ENCODE assay signal across 21 cellular contexts in genomic region chr12:71195338-71195896, GRCh38. TPM values are rescaled to one million over a fixed set of nuclear protein-coding genes. Genes with fewer than 3 reads are reported as not detected.
DNase-seq lines count a peak whose midpoint lies in the region; ATAC-seq, FAIRE-seq and TF ChIP-seq lines count a peak whose summit lies in the region.
"Had no signal": no experiment of that assay in that cellular context is flagged by ENCODE, and none has a peak within 500 bp of the region (broad histone marks: within the 10 kb centered on the region; RNA-seq: fewer than 3 reads in every experiment).

No MANE protein-coding gene starts in this region.

- no peak overlapping the region for H3K4me3 ChIP-seq in small intestine (ENCODE audit: low read depth in 1 of 2, low read length in 2 of 2)
- H3K4me3 ChIP-seq: GM23248, left ventricle myocardium inferior, skin epidermis, thyroid gland had no signal

- H3K9me3 ChIP-seq in small intestine (ENCODE audit: control insufficient read depth, low read depth) = no peaks in the 10 kb centered on the region
- H3K9me3 ChIP-seq: left ventricle myocardium inferior, thyroid gland had no signal

- DNase-seq in NCI-H2029 treated with DMSO at 0.1 percent for 48 hours (lab: John Stamatoyannopoulos, UW) (peak; percentile 38), small intestine (peak; percentile 25), D721Med (ENCODE audit: insufficient read length, low spot score) (no peak)
- DNase-seq: activated B cell treated with CpG ODN at 0.5 μM for 24 hours; activated CD4-positive, alpha-beta T cell treated with anti-CD3 and anti-CD28 coated beads, Interleukin-2, amount 50 U/mL, for 48 hours; activated naive CD4-positive, alpha-beta T cell; amniotic stem cell; glutamatergic neuron; GM23248; KBM-7; left ventricle myocardium inferior; NCI-H2171 treated with DMSO at 0.1 percent for 48 hours; stimulated activated naive CD4-positive, alpha-beta T cell treated with Interleukin-2 at 50 U/mL for 16 hours; thyroid gland had no signal

- H3K27ac ChIP-seq in VCaP (peak overlapping the region; percentile 63), small intestine (ENCODE audit: low read depth in 1 of 2, low read length in 1 of 2) (no peak overlapping the region)
- H3K27ac ChIP-seq: GM23248, left ventricle myocardium inferior, skin epidermis, thyroid gland had no signal

- WGBS in small intestine, 3 donors = 25 to 56% (median 41%) methylated on average over 5 of the region's 5 CpGs

- ATAC-seq in GM19324 (IDR thresholded peaks at IDR 0.05; ENCODE audit: low FRiP score, unreplicated experiment) (peak; percentile 31), HG02759 (IDR thresholded peaks at IDR 0.05; ENCODE audit: unreplicated experiment) (no peak), HG03039 (IDR thresholded peaks at IDR 0.05; ENCODE audit: unreplicated experiment) (no peak)

- TF ChIP-seq CTCF in VCaP (conservative IDR thresholded peaks at IDR 0.05) (no peak), D721Med (IDR thresholded peaks at IDR 0.05; ENCODE audit: insufficient read depth, missing control alignments) (no peak)

- no peaks in the 10 kb centered on the region for H3K27me3 ChIP-seq in small intestine (ENCODE audit: control insufficient read depth in 2 of 2, insufficient read depth in 2 of 2, low read length in 2 of 2)
- H3K27me3 ChIP-seq: thyroid gland had no signal

- FAIRE-seq in small intestine (lab: Jason Lieb, UNC) = no peak
- FAIRE-seq in D721Med (lab: Jason Lieb, UNC) = no peak
- FAIRE-seq: bronchial epithelial cell, GM18507 had no signal

- H3K36me3 ChIP-seq in small intestine (ENCODE audit: control insufficient read depth in 2 of 2, insufficient read depth in 2 of 2, low read length in 2 of 2) = no peaks in the 10 kb centered on the region
- H3K36me3 ChIP-seq: left ventricle myocardium inferior, thyroid gland had no signal

- H3K4me1 ChIP-seq in small intestine (ENCODE audit: control insufficient read depth in 2 of 2, insufficient read depth in 1 of 2, low read depth in 1 of 2, low read length in 1 of 2) = peaks cover 0 to 2% of the 10 kb centered on the region in 2 donors
- H3K4me1 ChIP-seq: left ventricle myocardium inferior, thyroid gland had no signal

RNA-seq across cellular contexts. Expression of gene TSPAN8, which starts 37.6 kb away (rescaled TPM):
- polyA plus RNA-seq in small intestine = 1,000 to 10,000 TPM in 2 of 3 donors, 100 to 1,000 TPM in 1; 841 to 2,154 (median 1,300) TPM
- polyA plus RNA-seq: GM23248 had no signal
